In genomic region chr15:41838400-41838897, GRCh38 we compare ENCODE assay signal across 12 cellular contexts. TPM values are rescaled to one million over a fixed set of nuclear protein-coding genes. Genes with fewer than 3 reads are reported as not detected.
A peak's percentile ranks its signal among the peaks of the same experiment; 100 is the strongest.
DNase-seq lines count a peak whose midpoint lies in the region; ATAC-seq and TF ChIP-seq lines count a peak whose summit lies in the region.
"Had no signal": no experiment of that assay in that cellular context is flagged by ENCODE, and none has a peak within 500 bp of the region (broad histone marks: within the 10 kb centered on the region; RNA-seq: fewer than 3 reads in every experiment).

Gene PLA2G4B, plus strand, starts transcription at chr15:41838847. Its CDS starts 67 bp downstream, at chr15:41838914.

- H3K14ac ChIP-seq in neuronal stem cell (ENCODE audit: low read length), result peak within 1 kb of the TSS; percentile 75

- no peaks in the 10 kb centered on the region for H3K9me3 ChIP-seq in CD8-positive, alpha-beta T cell (ENCODE audit: low read length)
- H3K9me3 ChIP-seq in neuronal stem cell (replicated peaks in 1 of 2; ENCODE audit: control insufficient read depth in 2 of 2, insufficient read depth in 1 of 2, low read depth in 1 of 2, low read length in 2 of 2) (no peaks in the 10 kb centered on the region), SJCRH30 (replicated peaks) (no peaks in the 10 kb centered on the region), tibial artery (no peaks in the 10 kb centered on the region)

- H3K27ac Mint-ChIP-seq in CD8-positive, alpha-beta T cell, result no peak within 1 kb of the TSS
- H3K27ac Mint-ChIP-seq in central memory CD8-positive, alpha-beta T cell (ENCODE audit: low read depth), result peak within 1 kb of the TSS; percentile 10

- peak within 1 kb of the TSS; percentile 63 for H2AK5ac ChIP-seq in neuronal stem cell (ENCODE audit: low read depth, low read length)

- H3K4ac ChIP-seq in neuronal stem cell (ENCODE audit: low read length), result no peak within 1 kb of the TSS

- H3K36me3 Mint-ChIP-seq in CD8-positive, alpha-beta T cell, result peaks cover 46% of the 10 kb centered on the region
- H3K36me3 Mint-ChIP-seq in central memory CD8-positive, alpha-beta T cell (ENCODE audit: insufficient read depth), result peaks cover 11% of the 10 kb centered on the region

- H2BK120ac ChIP-seq in neuronal stem cell (ENCODE audit: low read depth, low read length), result no peak within 1 kb of the TSS

- peaks cover 14% of the 10 kb centered on the region for H3K4me1 Mint-ChIP-seq in CD8-positive, alpha-beta T cell (ENCODE audit: low read depth)
- H3K4me1 Mint-ChIP-seq in central memory CD8-positive, alpha-beta T cell, result peaks cover 17% of the 10 kb centered on the region

- peak within 1 kb of the TSS; percentile 17 for H4K8ac ChIP-seq in neuronal stem cell (ENCODE audit: low read depth, low read length)

- no CpG with 5 or more reads among the region's 6 CpGs for WGBS in neuronal stem cell (ENCODE audit: extremely low coverage in 2 of 2, insufficient read length in 2 of 2, insufficient replicate concordance in 1 of 2), 2 donors

- no peaks in the 10 kb centered on the region for H3K4me1 ChIP-seq in CD8-positive, alpha-beta T cell (ENCODE audit: insufficient read depth, low read length)
- H3K4me1 ChIP-seq in neuronal stem cell (ENCODE audit: control insufficient read depth in 2 of 2, insufficient read depth in 1 of 2, low read depth in 1 of 2, low read length in 2 of 2) (no peaks in the 10 kb centered on the region), SJCRH30 (peaks cover 8% of the 10 kb centered on the region), tibial artery (peaks cover 0 to 10% (median 0%) of the 10 kb centered on the region in 4 donors)

- TF ChIP-seq CTCF in CD8-positive, alpha-beta T cell (IDR thresholded peaks at IDR 0.05), result no peak
- no peak for TF ChIP-seq CTCF in tibial artery (IDR thresholded peaks at IDR 0.05)

- POLR2A ChIA-PET in CD8-positive, alpha-beta T cell (lab: Charles Lee), result interaction anchor here (0.9 to 1.2 kb wide), 2 partner anchors 12 to 14 kb away, joined by 3 to 6 read pairs; no protein-coding TSS in a partner anchor

- peak within 1 kb of the TSS; percentile 53 for H2BK5ac ChIP-seq in neuronal stem cell (ENCODE audit: low read length)

- H3K27me3 Mint-ChIP-seq in CD8-positive, alpha-beta T cell (ENCODE audit: low read depth), result no peaks in the 10 kb centered on the region
- H3K27me3 Mint-ChIP-seq in central memory CD8-positive, alpha-beta T cell, result no peaks in the 10 kb centered on the region

- H3K9ac ChIP-seq in neuronal stem cell (ENCODE audit: low read depth, low read length, poor library complexity), result peak within 1 kb of the TSS; percentile 44
- H3K9ac ChIP-seq: KMS-11 had no signal

- H3K23ac ChIP-seq in neuronal stem cell (ENCODE audit: low read depth, low read length, poor library complexity), result peak within 1 kb of the TSS; percentile 73

- H3K36me3 ChIP-seq in CD8-positive, alpha-beta T cell (ENCODE audit: insufficient read depth, low read length), result peaks cover 3% of the 10 kb centered on the region
- H3K36me3 ChIP-seq in neuronal stem cell (replicated peaks in 1 of 2; ENCODE audit: control insufficient read depth in 2 of 2, insufficient read depth in 2 of 2, low read length in 2 of 2) (peaks cover 13 to 19% of the 10 kb centered on the region in 2 donors), SJCRH30 (no peaks in the 10 kb centered on the region; the same call in 1 of the 2 replicates), tibial artery (peaks cover 0 to 79% (median 29%) of the 10 kb centered on the region in 3 donors)

- H3K27ac ChIP-seq in CD8-positive, alpha-beta T cell (ENCODE audit: low read depth, low read length), result no peak within 1 kb of the TSS
- H3K27ac ChIP-seq in neuronal stem cell (replicated peaks; ENCODE audit: low read length) (no peak within 1 kb of the TSS), SJCRH30 (no peak within 1 kb of the TSS), tibial artery (no peak within 1 kb of the TSS)
- H3K27ac ChIP-seq: KMS-11 had no signal

- no peak within 1 kb of the TSS for H2BK15ac ChIP-seq in neuronal stem cell (ENCODE audit: low read length)

- DNase-seq in CD8-positive, alpha-beta T cell, result no peak
- DNase-seq in LHCN-M2 (ENCODE audit: low read depth), result peak; percentile 50
- DNase-seq in central memory CD8-positive, alpha-beta T cell (ENCODE audit: low spot score in 2 of 2), result no peak
- DNase-seq in neuronal stem cell (ENCODE audit: low spot score), result no peak
- DNase-seq in SJCRH30, result no peak
- no peak for DNase-seq in NCI-H69 (lab: John Stamatoyannopoulos, UW)
- no peak for DNase-seq in tibial artery
- DNase-seq in activated gamma-delta T cell treated with Interleukin-2 at 50 U/mL for 16 hours, result no peak
- DNase-seq: DND-41, NCI-H526 treated with DMSO at 0.1 percent for 48 hours, T-helper 9 cell had no signal

- no peak within 1 kb of the TSS for H2AFZ ChIP-seq in neuronal stem cell (ENCODE audit: low read length)

- no peak within 1 kb of the TSS for H3K4me2 ChIP-seq in neuronal stem cell (ENCODE audit: insufficient read depth, low read length, poor library complexity, severe bottlenecking)
- H3K4me2 ChIP-seq: KMS-11 had no signal

- intact Hi-C loops in CD8-positive, alpha-beta T cell (cut with DNase I, micrococcal nuclease), result no loop called here
- intact Hi-C loops in tibial artery (cut with DNase I; ENCODE audit: low total_unique reads), result no loop called here

- H2BK12ac ChIP-seq in neuronal stem cell (ENCODE audit: low read length), result peak within 1 kb of the TSS; percentile 16

- H3K4me3 Mint-ChIP-seq in CD8-positive, alpha-beta T cell, result no peak within 1 kb of the TSS
- no peak within 1 kb of the TSS for H3K4me3 Mint-ChIP-seq in central memory CD8-positive, alpha-beta T cell

- H3K79me1 ChIP-seq in neuronal stem cell (ENCODE audit: low read depth, low read length), result peaks cover 7% of the 10 kb centered on the region

- CTCF ChIA-PET in CD8-positive, alpha-beta T cell (lab: Charles Lee), result interaction anchor here (1.4 kb wide), 1 partner anchor 65 kb away, joined by 5 read pairs; no protein-coding TSS in a partner anchor

- H3K18ac ChIP-seq in neuronal stem cell (ENCODE audit: low read length), result peak within 1 kb of the TSS; percentile 71

- no peaks in the 10 kb centered on the region for H3K27me3 ChIP-seq in CD8-positive, alpha-beta T cell (ENCODE audit: insufficient read depth, low read length)
- H3K27me3 ChIP-seq in neuronal stem cell (ENCODE audit: control insufficient read depth in 3 of 3, insufficient read depth in 3 of 3, low read depth in 1 of 3, low read length in 3 of 3) (no peaks in the 10 kb centered on the region), SJCRH30 (no peaks in the 10 kb centered on the region), tibial artery (no peaks in the 10 kb centered on the region)

- ATAC-seq in CD8-positive, alpha-beta T cell, result no peak
- no peak for ATAC-seq in central memory CD8-positive, alpha-beta T cell (replicated peaks; ENCODE audit: extremely low read depth, poor library complexity, severe bottlenecking)

- H3K4me3 ChIP-seq in CD8-positive, alpha-beta T cell (ENCODE audit: low read depth, low read length), result no peak within 1 kb of the TSS
- H3K4me3 ChIP-seq in neuronal stem cell (ENCODE audit: low read length in 2 of 2), result no peak within 1 kb of the TSS
- H3K4me3 ChIP-seq in SJCRH30, result no peak within 1 kb of the TSS
- H3K4me3 ChIP-seq in tibial artery, result no peak within 1 kb of the TSS

- H4K91ac ChIP-seq in neuronal stem cell (ENCODE audit: low read depth, low read length, poor library complexity), result no peak within 1 kb of the TSS

- no peaks in the 10 kb centered on the region for H3K9me3 Mint-ChIP-seq in CD8-positive, alpha-beta T cell
- H3K9me3 Mint-ChIP-seq in central memory CD8-positive, alpha-beta T cell, result no peaks in the 10 kb centered on the region

RNA-seq across cellular contexts. Expression of gene PLA2G4B, which starts in this region (rescaled TPM):
- total RNA-seq in CD8-positive, alpha-beta T cell, result 10 to 100 TPM; 25.0 to 26.1 TPM
- total RNA-seq in LHCN-M2 (2014; rRNA removed), result 1.2 and 1.3 TPM in 2 replicates
- polyA plus RNA-seq in LHCN-M2 (2012), result 0.64 TPM
- polyA plus RNA-seq in neuronal stem cell (2013, experiment 1 of 2), result 16.5 TPM
- 15.9 TPM for polyA plus RNA-seq in neuronal stem cell (2013, experiment 2 of 2)
- total RNA-seq in SJCRH30 (2014; rRNA removed; shearing (Covaris generic)), result 3.0 and 7.2 TPM in 2 replicates
